In the genomic region with DNA sequence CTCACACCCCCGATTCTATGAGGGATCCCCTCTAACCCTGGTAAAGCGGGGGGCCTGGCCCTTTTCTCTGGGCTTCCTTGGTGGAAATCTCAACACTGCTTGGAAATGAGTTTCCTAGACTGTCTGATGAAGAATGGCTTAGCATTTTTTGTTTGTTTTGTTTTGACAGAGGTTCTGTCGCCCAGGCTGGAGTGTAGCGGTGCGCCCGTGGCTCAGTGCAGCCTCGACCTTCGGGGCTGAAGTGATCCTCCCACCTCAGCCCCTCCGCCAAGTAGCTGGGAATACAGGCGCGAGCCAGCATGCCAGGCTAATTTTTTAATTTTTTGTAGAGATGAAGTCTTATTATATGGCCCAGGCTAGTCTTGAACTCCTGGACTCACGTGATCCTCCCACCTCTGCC, we compare ENCODE assay signal across 8 cellular contexts. TPM values are rescaled to one million over a fixed set of nuclear protein-coding genes. Genes with fewer than 3 reads are reported as not detected.
DNase-seq lines count a peak whose midpoint lies in the region; ATAC-seq, FAIRE-seq and TF ChIP-seq lines count a peak whose summit lies in the region.

No MANE protein-coding gene starts in this region.

- H3K4me3 ChIP-seq in DOHH2 (ENCODE audit: low read length) (peak overlapping the region; percentile 84), Peyer's patch (peak overlapping the region; percentile 67 to 94 (median 78)), esophagus muscularis mucosa (peak overlapping the region; percentile 58 to 85 (median 62)), parathyroid adenoma (ENCODE audit: low read depth, low read length) (peak overlapping the region; percentile 46)

- TF ChIP-seq POLR2A in Peyer's patch (IDR thresholded peaks at IDR 0.05) (no peak), esophagus muscularis mucosa (IDR thresholded peaks at IDR 0.05; ENCODE audit: low read depth) (no peak), GM12892 (IDR thresholded peaks at IDR 0.05; ENCODE audit: low read depth, low read length) (no peak)

- no peak for ATAC-seq in HG02759 (IDR thresholded peaks at IDR 0.05; ENCODE audit: unreplicated experiment)

- intact Hi-C loops in esophagus muscularis mucosa (cut with DNase I), result loop anchor here (10.0 kb wide), 1 partner anchor 158 kb away; no protein-coding TSS in a partner anchor

- FAIRE-seq in GM12892 (lab: Jason Lieb, UNC), result no peak

- peak overlapping the region; percentile 86 for H2AFZ ChIP-seq in parathyroid adenoma

- H3K79me2 ChIP-seq in DOHH2 (ENCODE audit: control insufficient read depth, low read length) (no peaks in the 10 kb centered on the region), parathyroid adenoma (peaks cover 18% of the 10 kb centered on the region)

- TF ChIP-seq EP300 in esophagus muscularis mucosa (IDR thresholded peaks at IDR 0.05), result no peak

- H3K4me1 ChIP-seq in DOHH2 (ENCODE audit: control insufficient read depth, low read length) (peaks cover 32% of the 10 kb centered on the region), Peyer's patch (peaks cover 0 to 7% (median 0%) of the 10 kb centered on the region in 4 donors), esophagus muscularis mucosa (peaks cover 0 to 17% (median 16%) of the 10 kb centered on the region in 4 donors), parathyroid adenoma (peaks cover 13% of the 10 kb centered on the region)

- H3K36me3 ChIP-seq in DOHH2 (ENCODE audit: control insufficient read depth, low read length) (no peaks in the 10 kb centered on the region), Peyer's patch (no peaks in the 10 kb centered on the region), esophagus muscularis mucosa (no peaks in the 10 kb centered on the region), parathyroid adenoma (ENCODE audit: control insufficient read depth, insufficient read depth, low read length) (no peaks in the 10 kb centered on the region)

- H3K4me2 ChIP-seq in DOHH2 (ENCODE audit: low read length), result peak overlapping the region; percentile 68
- peak overlapping the region; percentile 80 for H3K4me2 ChIP-seq in parathyroid adenoma (ENCODE audit: low read length)

- H3K27ac ChIP-seq in DOHH2 (ENCODE audit: low read depth, low read length) (no peak overlapping the region), Peyer's patch (peak overlapping the region; percentile 77 to 96 (median 84)), esophagus muscularis mucosa (replicated peaks in 1 of 4) (peak overlapping the region in 3 of 4 donors; percentile 77 to 83 (median 78)), parathyroid adenoma (peak overlapping the region; percentile 99)

- H3K9ac ChIP-seq in parathyroid adenoma, result no peak overlapping the region

- 0 out of 2 replicates have a peak, but pooled peaks cover 10% of the 10 kb centered on the region for H3F3A ChIP-seq in DOHH2 (ENCODE audit: control insufficient read depth, insufficient read depth)

- WGBS in esophagus muscularis mucosa, result 66% methylated on average over 12 of the region's 12 CpGs

- H3K27me3 ChIP-seq in DOHH2 (ENCODE audit: control insufficient read depth, low read length) (peaks cover 34% of the 10 kb centered on the region), Peyer's patch (no peaks in the 10 kb centered on the region), esophagus muscularis mucosa (peaks cover 0 to 44% (median 17%) of the 10 kb centered on the region in 4 donors), parathyroid adenoma (ENCODE audit: control insufficient read depth, insufficient read depth, low read length) (no peaks in the 10 kb centered on the region)

- DNase-seq in Peyer's patch (no peak), esophagus muscularis mucosa (ENCODE audit: extremely low spot score) (no peak), globus pallidus (ENCODE audit: low spot score) (no peak), COLO829 (ENCODE audit: low spot score) (no peak), GM12892 (ENCODE audit: insufficient read length) (no peak)

- no peaks in the 10 kb centered on the region for H3K9me2 ChIP-seq in DOHH2 (replicated peaks; ENCODE audit: control insufficient read depth, low read length)

- no peaks in the 10 kb centered on the region for H4K20me1 ChIP-seq in DOHH2 (ENCODE audit: control insufficient read depth, insufficient read depth, low read depth, low read length)

- TF ChIP-seq CTCF in DOHH2 (IDR thresholded peaks at IDR 0.05; ENCODE audit: low read depth, low read length, poor library complexity, severe bottlenecking) (no peak), Peyer's patch (IDR thresholded peaks at IDR 0.05) (no peak), esophagus muscularis mucosa (IDR thresholded peaks at IDR 0.05) (no peak), parathyroid adenoma (IDR thresholded peaks at IDR 0.05) (no peak)

- H3K9me3 ChIP-seq in DOHH2 (ENCODE audit: control insufficient read depth, insufficient read depth, low read length) (peaks cover 6% of the 10 kb centered on the region; the same call in 1 of the 2 replicates), Peyer's patch (no peaks in the 10 kb centered on the region), esophagus muscularis mucosa (no peaks in the 10 kb centered on the region), parathyroid adenoma (ENCODE audit: control insufficient read depth, low read length) (no peaks in the 10 kb centered on the region)

RNA-seq across cellular contexts. Expression of a gene that starts 30.3 kb away (rescaled TPM):
- total RNA-seq in Peyer's patch (10 to 100 TPM; 35.2 to 59.4 (median 50.9) TPM), esophagus muscularis mucosa (10 to 100 TPM; 17.8 to 27.8 (median 23.7) TPM)
- polyA plus RNA-seq in GM12892 (2012; ENCODE audit: missing spikeins), result 5.0 TPM
